Comparison of ENCODE assay signal across 8 cellular contexts in the genomic region with DNA sequence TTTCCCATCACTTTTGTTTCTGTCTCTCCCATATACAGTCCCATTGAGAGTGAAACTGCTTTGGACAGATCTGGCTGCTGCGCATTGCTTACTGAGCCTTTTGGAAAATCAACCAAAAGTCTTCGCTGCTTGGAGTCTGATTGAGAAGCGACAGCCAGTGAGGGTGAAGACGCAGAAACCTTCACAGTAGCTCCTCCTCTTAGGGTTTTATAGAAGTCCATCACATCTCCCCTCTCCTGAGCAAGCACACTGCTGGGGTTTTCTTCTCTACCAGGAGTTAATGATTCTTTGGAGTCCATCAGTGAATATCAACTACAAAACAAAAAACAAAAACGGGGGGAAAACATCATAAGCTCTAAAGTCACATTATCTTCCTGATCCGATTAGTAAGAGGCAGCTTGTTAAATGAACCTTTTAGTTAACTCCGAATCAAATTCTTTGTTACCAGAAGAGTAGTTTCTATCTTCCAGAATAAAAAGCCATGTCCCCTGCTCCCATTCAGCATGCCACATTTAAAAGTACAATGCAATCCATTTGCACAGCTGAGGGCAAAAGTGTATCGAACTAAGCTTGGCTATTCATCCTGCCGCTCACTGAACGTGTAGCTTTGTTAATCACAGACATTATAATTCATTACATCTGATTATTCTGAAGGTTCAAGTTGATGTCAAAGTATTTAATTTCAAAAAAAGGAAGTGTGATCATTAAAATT. TPM values are rescaled to one million over a fixed set of nuclear protein-coding genes. Genes with fewer than 3 reads are reported as not detected.
DNase-seq lines count a peak whose midpoint lies in the region; ATAC-seq and TF ChIP-seq lines count a peak whose summit lies in the region.

No MANE protein-coding gene starts in this region.

- H2AFZ ChIP-seq in OCI-LY7 (ENCODE audit: low read length), result no peak overlapping the region

- H3K36me3 ChIP-seq in OCI-LY7 (ENCODE audit: insufficient read depth, low read length), result peaks cover 42% of the 10 kb centered on the region

- peak overlapping the region; percentile 92 for H3K4me2 ChIP-seq in OCI-LY7 (ENCODE audit: low read length)

- H3K27ac ChIP-seq in OCI-LY7 (ENCODE audit: low read depth, low read length, poor library complexity, severe bottlenecking), result peak overlapping the region; percentile 14

- H3K4me3 ChIP-seq in GM12865 (ENCODE audit: low read depth, low read length) (peak overlapping the region; percentile 89), OCI-LY7 (ENCODE audit: low read depth, low read length, poor library complexity, severe bottlenecking) (peak overlapping the region; percentile 91), epithelial cell of proximal tubule (ENCODE audit: low read depth, low read length) (peak overlapping the region; percentile 78)

- intact Hi-C loops in OCI-LY7 (cut with micrococcal nuclease; ENCODE audit: unreplicated experiment), result loop anchor here (5.0 to 10.0 kb wide), 4 partner anchors 173 to 774 kb away; a partner anchor contains a TSS

- peaks cover 32% of the 10 kb centered on the region for H3K4me1 ChIP-seq in OCI-LY7 (ENCODE audit: insufficient read depth, low read length, poor library complexity, severe bottlenecking)

- POLR2A ChIA-PET in OCI-LY7 (lab: Charles Lee), result interaction anchor here (0.6 to 2.3 kb wide), 15 partner anchors 8 to 398 kb away, joined by 3 to 28 read pairs (median 4); no protein-coding TSS in a partner anchor

- no peak for ATAC-seq in GM21447 (IDR thresholded peaks at IDR 0.05; ENCODE audit: unreplicated experiment)

- H3K9me2 ChIP-seq in OCI-LY7 (ENCODE audit: insufficient read depth, low read length), result no peaks in the 10 kb centered on the region

- H3K79me2 ChIP-seq in OCI-LY7 (ENCODE audit: insufficient read depth, low read depth, low read length), result peaks cover 77% of the 10 kb centered on the region

- no peaks in the 10 kb centered on the region for H3K9me3 ChIP-seq in OCI-LY7 (ENCODE audit: low read length)

- BruUV-seq in OCI-LY7 (replicated peaks; lab: Mats Ljungman, UMichigan), result no TSS peak

- peaks cover 48% of the 10 kb centered on the region; the same call in 1 of the 2 replicates for H4K20me1 ChIP-seq in OCI-LY7 (ENCODE audit: insufficient read depth, low read length)

- DNase-seq in GM12865 (ENCODE audit: low read depth), result peak; percentile 74
- DNase-seq in OCI-LY7 (ENCODE audit: low spot score), result peak; percentile 39
- no peak for DNase-seq in epithelial cell of proximal tubule (ENCODE audit: low read depth)
- peak; percentile 38 for DNase-seq in renal cortical epithelial cell (ENCODE audit: low read depth)
- no peak for DNase-seq in NAMALWA (ENCODE audit: low spot score)
- no peak for DNase-seq in SIG-M5 (lab: John Stamatoyannopoulos, UW)
- DNase-seq in DMS79 (lab: John Stamatoyannopoulos, UW), result no peak

- TF ChIP-seq CTCF in GM12865 (IDR thresholded peaks at IDR 0.05; ENCODE audit: insufficient read depth, low read depth, low read length, missing control alignments) (no peak), OCI-LY7 (conservative IDR thresholded peaks at IDR 0.05; ENCODE audit: low read length) (no peak), epithelial cell of proximal tubule (conservative IDR thresholded peaks at IDR 0.05; ENCODE audit: low read depth, low read length) (no peak)

- CTCF ChIA-PET in OCI-LY7 (lab: Charles Lee; ENCODE audit: unreplicated experiment), result no interaction called here

RNA-seq across cellular contexts. Expression of a gene that starts 2.8 kb away (rescaled TPM):
- total RNA-seq in OCI-LY7 (2014; rRNA removed; shearing (Covaris generic)), result 45.0 and 45.6 TPM in 2 replicates
- total RNA-seq in OCI-LY7 (2022) (98.1 and 106 TPM in 2 replicates), epithelial cell of proximal tubule (14.1 and 14.6 TPM in 2 replicates), renal cortical epithelial cell (40.0 and 42.0 TPM in 2 replicates)

Comparison
In these comparisons a context has a peak if more than half of its experiments do, and no peak if none do; other contexts are left out.
1. DNase-seq: peak in GM12865 (single experiment), OCI-LY7 (single experiment) and renal cortical epithelial cell (single experiment); none in epithelial cell of proximal tubule (single experiment), NAMALWA (single experiment), SIG-M5 (single experiment) and DMS79 (single experiment).
2. Peak in every context shown above with its lines, with median percentiles within 50 percentile points of each other: H3K4me3 ChIP-seq.